ENCODE assay signal across 1 cellular context in the genomic region with DNA sequence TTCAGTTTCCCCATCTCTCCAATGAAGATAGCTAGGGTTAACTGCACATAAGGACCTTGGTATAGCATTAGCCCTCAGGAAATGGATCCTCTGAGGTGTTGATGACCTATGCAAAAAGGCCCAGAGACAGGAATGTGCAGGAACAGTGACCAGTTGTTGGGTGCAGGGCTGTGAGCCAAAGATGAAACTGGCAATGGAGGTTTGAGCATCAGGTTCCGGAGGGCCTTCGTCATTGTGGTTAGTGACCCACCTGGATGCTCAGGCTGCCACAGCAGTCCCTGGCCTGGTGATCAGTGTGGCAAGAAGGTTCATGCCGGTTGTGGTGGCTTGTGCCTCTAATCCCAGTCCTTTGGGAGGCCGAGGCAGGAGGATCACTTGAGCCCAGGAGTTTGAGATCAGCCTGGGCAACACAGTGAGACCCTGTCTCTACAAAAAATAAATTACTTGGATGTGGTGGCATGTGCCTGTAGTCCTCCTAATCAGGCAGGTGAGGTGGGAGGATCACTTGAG.
TF ChIP-seq lines count a peak whose summit lies in the region.

No MANE protein-coding gene starts in this region.

TF ChIP-seq in endothelial cell of umbilical vein, 7 proteins besides CTCF, POLR2A, EP300 and RAD21:
- TF ChIP-seq FOS (IDR thresholded peaks at IDR 0.05; ENCODE audit: borderline replicate concordance, insufficient read depth, low read length) (no peak), JUN (IDR thresholded peaks at IDR 0.05; ENCODE audit: borderline replicate concordance, insufficient read depth, insufficient read length, low read depth) (no peak), MYC (IDR thresholded peaks at IDR 0.05; ENCODE audit: low read depth, low read length) (no peak), GATA2 (IDR thresholded peaks at IDR 0.05; ENCODE audit: insufficient read depth, insufficient read length, low read depth, low read length) (no peak), POLR2AphosphoS5 (IDR thresholded peaks at IDR 0.05; ENCODE audit: insufficient read depth, low read depth, low read length) (no peak), EZH2 (IDR thresholded peaks at IDR 0.05; ENCODE audit: borderline replicate concordance, low read depth, low read length, severe bottlenecking) (no peak)
- TF ChIP-seq, protein P1, sequence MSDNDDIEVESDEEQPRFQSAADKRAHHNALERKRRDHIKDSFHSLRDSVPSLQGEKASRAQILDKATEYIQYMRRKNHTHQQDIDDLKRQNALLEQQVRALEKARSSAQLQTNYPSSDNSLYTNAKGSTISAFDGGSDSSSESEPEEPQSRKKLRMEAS (IDR thresholded peaks at IDR 0.05; ENCODE audit: insufficient read depth, insufficient read length): no peak
